Comparison of ENCODE assay signal across 23 cellular contexts in the genomic region with DNA sequence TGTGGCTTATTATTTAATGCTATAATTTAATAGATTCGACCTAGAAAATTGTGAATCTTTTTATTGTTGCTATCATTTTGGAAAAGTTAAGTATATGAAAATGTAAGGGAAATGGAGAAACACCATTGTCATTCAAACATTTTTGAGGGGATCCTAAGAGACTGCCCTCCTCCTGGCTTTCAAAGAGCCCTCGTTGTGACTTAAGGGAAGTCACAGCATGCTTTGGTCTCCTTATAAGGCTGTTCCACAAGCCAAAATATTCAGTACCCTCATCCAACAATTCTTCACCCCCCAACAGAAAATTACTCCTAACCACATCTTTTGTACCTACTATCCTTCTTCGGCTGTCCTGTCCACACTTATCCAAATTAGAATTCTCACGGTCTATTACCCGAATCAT.
A peak's percentile ranks its signal among the peaks of the same experiment; 100 is the strongest.
DNase-seq lines count a peak whose midpoint lies in the region; ATAC-seq, FAIRE-seq and TF ChIP-seq lines count a peak whose summit lies in the region.
"Had no signal": no experiment of that assay in that cellular context is flagged by ENCODE, and none has a peak within 500 bp of the region (broad histone marks: within the 10 kb centered on the region; RNA-seq: fewer than 3 reads in every experiment).

No MANE protein-coding gene starts in this region.

- POLR2A ChIA-PET in IMR-90 (lab: Charles Lee; ENCODE audit: unreplicated experiment), result no interaction called here
- POLR2A ChIA-PET in H1 (lab: Charles Lee; ENCODE audit: partially characterized antibody), result no interaction called here

- BruUV-seq in IMR-90 (replicated peaks; lab: Mats Ljungman, UMichigan), result no TSS peak

- peak overlapping the region; percentile 74 for H3K27ac ChIP-seq in HUES48 (ENCODE audit: low read depth, low read length)
- no peak overlapping the region for H3K27ac ChIP-seq in IMR-90 (ENCODE audit: insufficient read depth, low read length)
- no peak overlapping the region for H3K27ac ChIP-seq in H1 (ENCODE audit: low read depth, low read length)
- peak overlapping the region; percentile 9 for H3K27ac ChIP-seq in iPS-20b (ENCODE audit: low read length)
- H3K27ac ChIP-seq in H9 (ENCODE audit: insufficient read length, low read depth, low read length), result no peak overlapping the region
- H3K27ac ChIP-seq: A549; BLaER1 treated with 17β-estradiol and CSF1 and Interleukin-3, amounts not matched to agents 10 nM and 100 nM; C4-2B had no signal

- dilution Hi-C loops in IMR-90 (cut with HindIII; ENCODE audit: low sequenced_read_pairs, unreplicated experiment), result no loop called here

- H3K9ac ChIP-seq in HUES48 (ENCODE audit: low read depth, low read length) (no peak overlapping the region), IMR-90 (ENCODE audit: low read depth, low read length) (no peak overlapping the region), H1 (replicated peaks in 1 of 4; ENCODE audit: extremely low read depth in 1 of 4, low read depth in 3 of 4, low read length in 3 of 4) (no peak overlapping the region), iPS-20b (ENCODE audit: low read depth, low read length) (no peak overlapping the region), H9 (ENCODE audit: extremely low read depth, insufficient read length, low read length) (no peak overlapping the region)
- H3K9ac ChIP-seq: BLaER1 treated with 17β-estradiol and CSF1 and Interleukin-3, amounts not matched to agents 10 nM and 100 nM had no signal

- H4K20me1 ChIP-seq in IMR-90 (ENCODE audit: insufficient read depth, low read length) (no peaks in the 10 kb centered on the region), H1 (replicated peaks in 1 of 2; ENCODE audit: control insufficient read depth in 1 of 2, insufficient read depth in 2 of 2, low read length in 2 of 2) (no peaks in the 10 kb centered on the region), H9 (ENCODE audit: control insufficient read depth, insufficient read depth, insufficient read length) (no peaks in the 10 kb centered on the region)

- peaks cover 17% of the 10 kb centered on the region in 2 experiments for H3K4me1 Mint-ChIP-seq in H9
- H3K4me1 Mint-ChIP-seq: B cell had no signal

- H3K9me3 Mint-ChIP-seq in H9, result no peaks in the 10 kb centered on the region
- H3K9me3 Mint-ChIP-seq: CD4-positive, alpha-beta T cell; CD8-positive, alpha-beta T cell had no signal

- H4K8ac ChIP-seq in IMR-90 (ENCODE audit: low read depth in 2 of 2, low read length in 2 of 2) (no peak overlapping the region), H1 (ENCODE audit: extremely low read depth, insufficient read depth, low read length) (no peak overlapping the region), H9 (replicated peaks; ENCODE audit: insufficient read length, low read depth, low read length) (no peak overlapping the region)

- no peak for FAIRE-seq in H1 (lab: Jason Lieb, UNC)
- FAIRE-seq: A549, D721Med, G401.6, GM12891, GM19239 had no signal

- H3K79me2 ChIP-seq in H1 (ENCODE audit: control insufficient read depth in 1 of 2, insufficient read depth in 2 of 2, low read length in 2 of 2) (no peaks in the 10 kb centered on the region), H9 (ENCODE audit: insufficient read depth, low read length) (no peaks in the 10 kb centered on the region)

- H3K27me3 ChIP-seq in HUES48 (ENCODE audit: control insufficient read depth, insufficient read depth, low read length), result no peaks in the 10 kb centered on the region
- H3K27me3 ChIP-seq in IMR-90 (ENCODE audit: control insufficient read depth, insufficient read depth, low read length), result no peaks in the 10 kb centered on the region
- no peaks in the 10 kb centered on the region for H3K27me3 ChIP-seq in H1 (replicated peaks in 1 of 4; ENCODE audit: control insufficient read depth in 3 of 4, extremely low read depth in 1 of 4, insufficient read depth in 3 of 4, low read length in 3 of 4)
- H3K27me3 ChIP-seq in iPS-20b (ENCODE audit: insufficient read depth, low read length), result no peaks in the 10 kb centered on the region
- H3K27me3 ChIP-seq in H9 (ENCODE audit: insufficient read depth, low read length), result no peaks in the 10 kb centered on the region
- H3K27me3 ChIP-seq: BLaER1 treated with 17β-estradiol and CSF1 and Interleukin-3, amounts not matched to agents 10 nM and 100 nM had no signal

- H2AK5ac ChIP-seq in IMR-90 (ENCODE audit: low read depth, low read length) (no peak overlapping the region), H1 (ENCODE audit: low read depth, low read length) (no peak overlapping the region), H9 (ENCODE audit: insufficient read length, low read length) (no peak overlapping the region)

- no peak overlapping the region for H3K23ac ChIP-seq in IMR-90 (ENCODE audit: low read depth, low read length)
- no peak overlapping the region for H3K23ac ChIP-seq in H1 (ENCODE audit: insufficient read length)
- no peak overlapping the region for H3K23ac ChIP-seq in H9 (ENCODE audit: insufficient read length, low read depth, low read length)

- H3K18ac ChIP-seq in IMR-90 (ENCODE audit: low read depth, low read length) (no peak overlapping the region), H1 (ENCODE audit: extremely low read depth, low read length) (no peak overlapping the region), H9 (ENCODE audit: insufficient read length, low read depth, low read length) (no peak overlapping the region)

- in situ Hi-C loops in IMR-90 (cut with MboI; ENCODE audit: low sequenced_read_pairs), result no loop called here

- H3K14ac ChIP-seq in IMR-90 (replicated peaks; ENCODE audit: low read depth, low read length) (no peak overlapping the region), H1 (ENCODE audit: insufficient read length) (no peak overlapping the region), H9 (ENCODE audit: insufficient read depth, low read length) (no peak overlapping the region)

- 89 to 100% methylated on average over 2 to 4 of the region's 5 CpGs for WGBS in IMR-90 (ENCODE audit: extremely low coverage in 2 of 2, insufficient read length in 1 of 2), 2 experiments
- 84% methylated on average over 5 of the region's 5 CpGs; no CpG with 5 or more reads in 1 of the 2 experiments for WGBS in H1 (ENCODE audit: extremely low coverage in 1 of 2, insufficient coverage in 1 of 2, insufficient read length in 1 of 2, insufficient replicate concordance in 2 of 2, low coverage in 1 of 2, low lambda C conversion rate in 2 of 2, missing lambda C conversion rate in 1 of 2), 2 experiments
- 100% methylated on average over 3 of the region's 5 CpGs for WGBS in H9 (ENCODE audit: extremely low coverage, insufficient read length, low lambda C conversion rate)

- DNase-seq in IMR-90, result no peak
- no peak for DNase-seq in H1 (ENCODE audit: low read depth in 1 of 2, low spot score in 2 of 2)
- DNase-seq in 8988T, result no peak
- no peak for DNase-seq in H9
- DNase-seq: AML-193; Caco-2; Calu3; CD4-positive, alpha-beta T cell; CD8-positive, alpha-beta T cell; DMS79 treated with DMSO at 0.1 percent for 48 hours; GF-D8 had no signal

- H4K5ac ChIP-seq in IMR-90 (ENCODE audit: low read depth, low read length) (no peak overlapping the region), H1 (ENCODE audit: insufficient read length, low read depth, low read length) (no peak overlapping the region), H9 (ENCODE audit: insufficient read length, low read depth, low read length) (no peak overlapping the region)

- H2BK120ac ChIP-seq in IMR-90 (ENCODE audit: low read depth, low read length), result no peak overlapping the region
- H2BK120ac ChIP-seq in H1 (replicated peaks; ENCODE audit: low read depth, low read length), result no peak overlapping the region
- no peak overlapping the region for H2BK120ac ChIP-seq in H9 (ENCODE audit: low read depth, low read length, poor library complexity, severe bottlenecking)

- peaks cover 49% of the 10 kb centered on the region for H3K4me1 ChIP-seq in HUES48 (ENCODE audit: control insufficient read depth, insufficient read depth, low read length)
- H3K4me1 ChIP-seq in IMR-90 (ENCODE audit: control insufficient read depth, insufficient read depth, low read length), result no peaks in the 10 kb centered on the region; the same call in 1 of the 2 replicates
- peaks cover 0 to 7% (median 5%) of the 10 kb centered on the region in 4 experiments; a peak in 4 of 7 replicates for H3K4me1 ChIP-seq in H1 (replicated peaks in 1 of 4; ENCODE audit: control insufficient read depth in 3 of 4, insufficient read depth in 4 of 4, low read length in 3 of 4)
- peaks cover 35% of the 10 kb centered on the region for H3K4me1 ChIP-seq in iPS-20b (ENCODE audit: insufficient read depth, low read length)
- peaks cover 8% of the 10 kb centered on the region; the same call in 1 of the 2 replicates for H3K4me1 ChIP-seq in H9 (ENCODE audit: insufficient read depth, low read length)
- H3K4me1 ChIP-seq: A549; BLaER1 treated with 17β-estradiol and CSF1 and Interleukin-3, amounts not matched to agents 10 nM and 100 nM; Caco-2 had no signal

- H2BK5ac ChIP-seq in IMR-90 (ENCODE audit: low read depth, low read length, poor library complexity, severe bottlenecking), result peak overlapping the region; percentile 3
- no peak overlapping the region for H2BK5ac ChIP-seq in H1 (ENCODE audit: low read depth, low read length)
- H2BK5ac ChIP-seq in H9 (ENCODE audit: insufficient read length, low read length), result no peak overlapping the region

- intact Hi-C loops in IMR-90 (cut with micrococcal nuclease), result no loop called here

- H2AK9ac ChIP-seq in IMR-90 (replicated peaks; ENCODE audit: low read depth, low read length, poor library complexity), result no peak overlapping the region

- no peak overlapping the region for H3K4me3 Mint-ChIP-seq in H9
- H3K4me3 Mint-ChIP-seq: B cell; CD4-positive, alpha-beta T cell; CD8-positive, alpha-beta T cell had no signal

- H3K27ac Mint-ChIP-seq in H9, result no peak overlapping the region
- H3K27ac Mint-ChIP-seq: B cell; CD4-positive, alpha-beta T cell; CD8-positive, alpha-beta T cell had no signal

- TF ChIP-seq RAD21 in IMR-90 (IDR thresholded peaks at IDR 0.05; ENCODE audit: low read length), result no peak
- no peak for TF ChIP-seq RAD21 in H1 (IDR thresholded peaks at IDR 0.05 in 1 of 2, conservative IDR thresholded peaks at IDR 0.05 in 1 of 2; ENCODE audit: low read depth in 2 of 2, low read length in 2 of 2)

- H2BK12ac ChIP-seq in H1 (ENCODE audit: low read depth, low read length) (no peak overlapping the region), H9 (ENCODE audit: insufficient read length, low read depth, low read length) (no peak overlapping the region)

- H3K36me3 Mint-ChIP-seq in H9 (ENCODE audit: insufficient read depth in 1 of 3, low read depth in 3 of 3), result no peaks in the 10 kb centered on the region

- H3K56ac ChIP-seq in IMR-90 (ENCODE audit: extremely low read depth, insufficient read depth, low read length), result no peak overlapping the region
- H3K56ac ChIP-seq in H1 (replicated peaks; ENCODE audit: insufficient read length, low read depth, low read length), result no peak overlapping the region
- H3K56ac ChIP-seq in H9 (ENCODE audit: insufficient read length, low read depth, low read length), result no peak overlapping the region

- ATAC-seq in IMR-90 (ENCODE audit: low read depth) (no peak), GM21390 (IDR thresholded peaks at IDR 0.05; ENCODE audit: unreplicated experiment) (no peak), GM21360 (IDR thresholded peaks at IDR 0.05; ENCODE audit: unreplicated experiment) (no peak)
- ATAC-seq: A549; CD8-positive, alpha-beta T cell had no signal

- H3K4me3 ChIP-seq in HUES48 (ENCODE audit: low read depth, low read length), result no peak overlapping the region
- H3K4me3 ChIP-seq in IMR-90 (ENCODE audit: insufficient read depth, low read depth, low read length), result no peak overlapping the region
- H3K4me3 ChIP-seq in H1 (ENCODE audit: extremely low read depth in 1 of 4, insufficient read depth in 2 of 4, low read depth in 3 of 4, low read length in 4 of 4), result no peak overlapping the region
- no peak overlapping the region for H3K4me3 ChIP-seq in iPS-20b (ENCODE audit: low read length)
- H3K4me3 ChIP-seq: A549; BLaER1 treated with 17β-estradiol and CSF1 and Interleukin-3, amounts not matched to agents 10 nM and 100 nM had no signal

- H3K36me3 ChIP-seq in HUES48 (ENCODE audit: control insufficient read depth, insufficient read depth, low read length) (no peaks in the 10 kb centered on the region), IMR-90 (ENCODE audit: control insufficient read depth, insufficient read depth, low read length) (0 out of 2 replicates have a peak, but pooled peaks cover 1% of the 10 kb centered on the region), H1 (ENCODE audit: control insufficient read depth in 2 of 4, insufficient read depth in 4 of 4, low read length in 3 of 4) (no peaks in the 10 kb centered on the region), iPS-20b (ENCODE audit: insufficient read depth, low read depth, low read length) (no peaks in the 10 kb centered on the region)

- no peak overlapping the region for H3K4ac ChIP-seq in IMR-90 (ENCODE audit: low read depth, low read length)
- H3K4ac ChIP-seq in H1 (replicated peaks; ENCODE audit: insufficient read length, low read depth, low read length), result no peak overlapping the region
- no peak overlapping the region for H3K4ac ChIP-seq in H9 (ENCODE audit: low read depth, low read length)

- H3K23me2 ChIP-seq in H1 (ENCODE audit: low read depth, low read length) (no peaks in the 10 kb centered on the region), H9 (ENCODE audit: insufficient read length, low read depth, low read length, poor library complexity, severe bottlenecking) (no peaks in the 10 kb centered on the region)

- H3K9me3 ChIP-seq in HUES48 (ENCODE audit: control insufficient read depth, insufficient read depth, low read length) (no peaks in the 10 kb centered on the region), IMR-90 (ENCODE audit: control insufficient read depth, insufficient read depth, low read length) (no peaks in the 10 kb centered on the region), H1 (ENCODE audit: insufficient read depth in 2 of 2, low read depth in 1 of 2, low read length in 1 of 2) (no peaks in the 10 kb centered on the region), iPS-20b (ENCODE audit: insufficient read depth, low read depth, low read length) (no peaks in the 10 kb centered on the region), H9 (ENCODE audit: control insufficient read depth, low read depth, low read length) (no peaks in the 10 kb centered on the region)
- H3K9me3 ChIP-seq: A549; BLaER1 treated with 17β-estradiol and CSF1 and Interleukin-3, amounts not matched to agents 10 nM and 100 nM; Caco-2 had no signal

- TF ChIP-seq EP300 in H1 (IDR thresholded peaks at IDR 0.05; ENCODE audit: borderline replicate concordance in 1 of 2, low read depth in 2 of 2, low read length in 2 of 2), result no peak

- H4K91ac ChIP-seq in IMR-90 (ENCODE audit: insufficient read depth, low read depth, low read length) (no peak overlapping the region), H1 (replicated peaks; ENCODE audit: insufficient read length, low read length) (no peak overlapping the region), H9 (ENCODE audit: insufficient read length, low read depth, low read length) (no peak overlapping the region)

- no peak overlapping the region for H3T11ph ChIP-seq in H9 (ENCODE audit: low read length)

- no peak for TF ChIP-seq CTCF in IMR-90 (conservative IDR thresholded peaks at IDR 0.05; ENCODE audit: low read depth, low read length)
- TF ChIP-seq CTCF in H1 (IDR thresholded peaks at IDR 0.05; ENCODE audit: control extremely low read depth in 1 of 3, insufficient read depth in 1 of 3, low read depth in 1 of 3, low read length in 3 of 3), result no peak
- TF ChIP-seq CTCF in H9 (conservative IDR thresholded peaks at IDR 0.05), result no peak

- no peaks in the 10 kb centered on the region for H3K9me1 ChIP-seq in IMR-90 (ENCODE audit: insufficient read depth, low read length)

- TF ChIP-seq POLR2A in IMR-90 (IDR thresholded peaks at IDR 0.05; ENCODE audit: low read depth, low read length), result no peak
- no peak for TF ChIP-seq POLR2A in H1 (IDR thresholded peaks at IDR 0.05; ENCODE audit: control extremely low read depth in 1 of 2, low read depth in 2 of 2, low read length in 2 of 2)

- H2AFZ ChIP-seq in IMR-90 (replicated peaks; ENCODE audit: low read length, poor library complexity), result no peak overlapping the region
- no peak overlapping the region for H2AFZ ChIP-seq in H1 (ENCODE audit: low read length)
- no peak overlapping the region for H2AFZ ChIP-seq in H9 (ENCODE audit: low read length)

- H2BK20ac ChIP-seq in IMR-90 (ENCODE audit: low read depth, low read length), result no peak overlapping the region
- no peak overlapping the region for H2BK20ac ChIP-seq in H1 (ENCODE audit: low read length)
- H2BK20ac ChIP-seq in H9 (ENCODE audit: low read depth, low read length, poor library complexity, severe bottlenecking), result no peak overlapping the region

- no peak overlapping the region for H3K4me2 ChIP-seq in IMR-90 (ENCODE audit: low read depth, low read length)
- no peak overlapping the region for H3K4me2 ChIP-seq in H1 (ENCODE audit: insufficient read depth in 1 of 2, low read depth in 2 of 2, low read length in 2 of 2)
- no peak overlapping the region for H3K4me2 ChIP-seq in H9 (ENCODE audit: insufficient read depth, insufficient read length, low read length)
- H3K4me2 ChIP-seq: A549; BLaER1 treated with 17β-estradiol and CSF1 and Interleukin-3, amounts not matched to agents 10 nM and 100 nM had no signal

- no peak overlapping the region for H2BK15ac ChIP-seq in IMR-90 (ENCODE audit: low read depth, low read length)
- no peak overlapping the region for H2BK15ac ChIP-seq in H1 (ENCODE audit: low read length)
- no peak overlapping the region for H2BK15ac ChIP-seq in H9 (ENCODE audit: low read depth, low read length)

- CTCF ChIA-PET in IMR-90 (lab: Yijun Ruan, JAX), result no interaction called here
- CTCF ChIA-PET in H1 (lab: Charles Lee; ENCODE audit: partially characterized antibody), result no interaction called here

- H3K79me1 ChIP-seq in IMR-90 (ENCODE audit: low read depth in 1 of 2, low read length in 2 of 2) (peaks cover 7 to 10% of the 10 kb centered on the region in 2 experiments; a peak in 1 of 4 replicates), H1 (ENCODE audit: low read depth, low read length) (no peaks in the 10 kb centered on the region), H9 (ENCODE audit: insufficient read depth, low read depth, low read length, poor library complexity, severe bottlenecking) (no peaks in the 10 kb centered on the region)

- H3K27me3 Mint-ChIP-seq in H9 (ENCODE audit: low read depth), result no peaks in the 10 kb centered on the region
- H3K27me3 Mint-ChIP-seq: B cell; CD4-positive, alpha-beta T cell had no signal

Comparison
In these comparisons a context has a peak if more than half of its experiments do, and no peak if none do; other contexts are left out.
1. H3K27ac ChIP-seq: peak in HUES48 (single experiment) and iPS-20b (single experiment); none in IMR-90 (single experiment), H1 (single experiment) and H9 (single experiment).